24 cellular contexts compared by ENCODE assay signal in genomic region chr9:98962861-98963260, GRCh38. TPM values are rescaled to one million over a fixed set of nuclear protein-coding genes. Genes with fewer than 3 reads are reported as not detected.
DNase-seq lines count a peak whose midpoint lies in the region; TF ChIP-seq lines count a peak whose summit lies in the region.
"Had no signal": no experiment of that assay in that cellular context is flagged by ENCODE, and none has a peak within 500 bp of the region (broad histone marks: within the 10 kb centered on the region; RNA-seq: fewer than 3 reads in every experiment).

No MANE protein-coding gene starts in this region.

- TF ChIP-seq CTCF in AG10803 (conservative IDR thresholded peaks at IDR 0.05; ENCODE audit: low read length): no peak
- no peak for TF ChIP-seq CTCF in fibroblast of lung (conservative IDR thresholded peaks at IDR 0.05 in 1 of 2, IDR thresholded peaks at IDR 0.05 in 1 of 2; ENCODE audit: low read depth in 1 of 2, low read length in 2 of 2)
- TF ChIP-seq CTCF in mesothelial cell of epicardium (IDR thresholded peaks at IDR 0.05; ENCODE audit: unreplicated experiment): no peak

- H3K4me3 ChIP-seq in AG10803 (ENCODE audit: low read length) (no peak overlapping the region), NT2/D1 (ENCODE audit: insufficient read length, low read depth) (no peak overlapping the region), fibroblast of lung (replicated peaks in 1 of 4; ENCODE audit: control extremely low read depth in 1 of 4, insufficient read depth in 1 of 4, low read depth in 3 of 4, low read length in 4 of 4) (no peak overlapping the region), trophoblast cell (ENCODE audit: low read depth, low read length) (no peak overlapping the region)
- H3K4me3 ChIP-seq: A549, left lung, right lobe of liver, upper lobe of left lung had no signal

- H3K27ac Mint-ChIP-seq in mesothelial cell of epicardium: no peak overlapping the region
- H3K27ac Mint-ChIP-seq: activated naive CD4-positive, alpha-beta T cell treated with anti-CD3 and anti-CD28 coated beads, Interleukin-2, amount 10 ng/mL, durations not matched to agents 7 days and 5 days; stimulated activated naive CD8-positive, alpha-beta T cell treated with anti-CD3 and anti-CD28 coated beads, Interleukin-15, Interleukin-2, amounts not matched to agents 100 ng/mL and 50 ng/mL, for 24 hours had no signal

- H2AFZ ChIP-seq in fibroblast of lung (ENCODE audit: low read length) (no peak overlapping the region), trophoblast cell (ENCODE audit: insufficient read depth, low read length, poor library complexity) (no peak overlapping the region)

- no peaks in the 10 kb centered on the region for H3K4me1 ChIP-seq in NT2/D1 (ENCODE audit: insufficient read depth, insufficient read length)
- peaks cover 32% of the 10 kb centered on the region for H3K4me1 ChIP-seq in fibroblast of lung (ENCODE audit: control insufficient read depth, extremely low read depth, insufficient read depth, low read length)
- H3K4me1 ChIP-seq in trophoblast cell (ENCODE audit: control insufficient read depth in 1 of 2, insufficient read depth in 2 of 2, low read length in 2 of 2): peaks cover 0 to 2% of the 10 kb centered on the region in 2 experiments
- H3K4me1 ChIP-seq: A549, right lobe of liver had no signal

- WGBS in trophoblast cell (ENCODE audit: extremely low coverage, insufficient coverage, insufficient read length): no CpG with 5 or more reads among the region's 5 CpGs

- H3K36me3 ChIP-seq in NT2/D1 (ENCODE audit: insufficient read depth, insufficient read length, low read length) (no peaks in the 10 kb centered on the region), fibroblast of lung (ENCODE audit: control insufficient read depth, insufficient read depth, low read length) (no peaks in the 10 kb centered on the region), trophoblast cell (ENCODE audit: control insufficient read depth in 1 of 2, insufficient read depth in 2 of 2, low read length in 2 of 2) (no peaks in the 10 kb centered on the region)
- H3K36me3 ChIP-seq: left lung, right lobe of liver, upper lobe of left lung had no signal

- H3K9me3 ChIP-seq in NT2/D1 (ENCODE audit: insufficient read depth, low read length) (no peaks in the 10 kb centered on the region), fibroblast of lung (ENCODE audit: control insufficient read depth, insufficient read depth, low read depth, low read length) (no peaks in the 10 kb centered on the region), trophoblast cell (ENCODE audit: insufficient read depth, low read depth, low read length) (no peaks in the 10 kb centered on the region)
- H3K9me3 ChIP-seq: A549, left lung, right lobe of liver, upper lobe of left lung had no signal

- peaks cover 20% of the 10 kb centered on the region for H3K4me1 Mint-ChIP-seq in mesothelial cell of epicardium
- H3K4me1 Mint-ChIP-seq: activated naive CD4-positive, alpha-beta T cell treated with anti-CD3 and anti-CD28 coated beads, Interleukin-2, amount 10 ng/mL, durations not matched to agents 7 days and 5 days had no signal

- no peak overlapping the region for H4K91ac ChIP-seq in trophoblast cell (ENCODE audit: low read depth, low read length)

- H2BK5ac ChIP-seq in trophoblast cell (ENCODE audit: low read depth, low read length, poor library complexity): no peak overlapping the region

- no peak overlapping the region for H4K8ac ChIP-seq in trophoblast cell (ENCODE audit: low read depth, low read length)

- no peak overlapping the region for H3K18ac ChIP-seq in trophoblast cell (ENCODE audit: low read length)

- H4K12ac ChIP-seq in trophoblast cell (ENCODE audit: low read depth, low read length): no peak overlapping the region

- H2BK120ac ChIP-seq in trophoblast cell (ENCODE audit: insufficient read depth, low read length, poor library complexity): no peak overlapping the region

- no peak overlapping the region for H3K23ac ChIP-seq in trophoblast cell (ENCODE audit: low read length)

- no peaks in the 10 kb centered on the region for H3K27me3 ChIP-seq in NT2/D1 (ENCODE audit: insufficient read depth, insufficient read length)
- H3K27me3 ChIP-seq in fibroblast of lung (ENCODE audit: control insufficient read depth, insufficient read depth, low read length): no peaks in the 10 kb centered on the region
- H3K27me3 ChIP-seq in trophoblast cell (ENCODE audit: insufficient read depth, low read length): no peaks in the 10 kb centered on the region
- H3K27me3 ChIP-seq: left lung, right lobe of liver, upper lobe of left lung had no signal

- H2AK5ac ChIP-seq in trophoblast cell (ENCODE audit: low read length): no peak overlapping the region

- peaks cover under 1% of the 10 kb centered on the region for H3K9me3 Mint-ChIP-seq in mesothelial cell of epicardium
- H3K9me3 Mint-ChIP-seq: activated naive CD4-positive, alpha-beta T cell treated with anti-CD3 and anti-CD28 coated beads, Interleukin-2, amount 10 ng/mL, durations not matched to agents 7 days and 5 days; stimulated activated naive CD8-positive, alpha-beta T cell treated with anti-CD3 and anti-CD28 coated beads, Interleukin-15, Interleukin-2, amounts not matched to agents 100 ng/mL and 50 ng/mL, for 24 hours had no signal

- no peak overlapping the region for H3K4me3 Mint-ChIP-seq in mesothelial cell of epicardium
- H3K4me3 Mint-ChIP-seq: activated naive CD4-positive, alpha-beta T cell treated with anti-CD3 and anti-CD28 coated beads, Interleukin-2, amount 10 ng/mL, durations not matched to agents 7 days and 5 days; stimulated activated naive CD8-positive, alpha-beta T cell treated with anti-CD3 and anti-CD28 coated beads, Interleukin-15, Interleukin-2, amounts not matched to agents 100 ng/mL and 50 ng/mL, for 24 hours had no signal

- no peak overlapping the region for H3K14ac ChIP-seq in trophoblast cell (ENCODE audit: low read length)

- peak overlapping the region; percentile 29 for H3K4me2 ChIP-seq in fibroblast of lung (ENCODE audit: extremely low read depth, insufficient read depth, low read length)
- no peak overlapping the region for H3K4me2 ChIP-seq in trophoblast cell (ENCODE audit: low read length)
- H3K4me2 ChIP-seq: A549 had no signal

- H3K79me2 ChIP-seq in fibroblast of lung (ENCODE audit: control insufficient read depth, insufficient read depth, low read length) (no peaks in the 10 kb centered on the region), trophoblast cell (ENCODE audit: control insufficient read depth, insufficient read depth, low read length, poor library complexity) (no peaks in the 10 kb centered on the region)

- no peaks in the 10 kb centered on the region for H3K27me3 Mint-ChIP-seq in mesothelial cell of epicardium (ENCODE audit: low read depth)
- H3K27me3 Mint-ChIP-seq: stimulated activated naive CD8-positive, alpha-beta T cell treated with anti-CD3 and anti-CD28 coated beads, Interleukin-15, Interleukin-2, amounts not matched to agents 100 ng/mL and 50 ng/mL, for 24 hours had no signal

- DNase-seq in AG10803 (ENCODE audit: low read depth) (peak; percentile 69), NT2/D1 (ENCODE audit: low read depth, low spot score) (peak; percentile 71), fibroblast of lung (ENCODE audit: low read depth in 2 of 2) (peak in 1 of 2 donors; percentile 65), trophoblast cell (peak; percentile 54 to 88), medulla oblongata (ENCODE audit: extremely low spot score) (no peak), NCI-H187 treated with DMSO at 0.1 percent for 48 hours (lab: John Stamatoyannopoulos, UW) (no peak), mesothelial cell of epicardium (ENCODE audit: low spot score in 2 of 2, unreplicated experiment in 2 of 2) (no peak)
- DNase-seq in stimulated activated naive CD4-positive, alpha-beta T cell treated with Interleukin-2 at 50 U/mL for 16 hours (lab: John Stamatoyannopoulos, UW): no peak
- DNase-seq: activated CD4-positive, alpha-beta T cell treated with anti-CD3 and anti-CD28 coated beads, Interleukin-2, amount 50 U/mL, for 48 hours; activated naive CD4-positive, alpha-beta T cell treated with anti-CD3 and anti-CD28 coated beads, Interleukin-2, amount 10 ng/mL, durations not matched to agents 7 days and 5 days; activated T-cell treated with anti-CD3 and anti-CD28 coated beads for 4 hours; DMS 273 treated with DMSO at 0.1 percent for 48 hours; foreskin melanocyte; left lung; MM.1S; NCI-H774; occipital lobe; right lobe of liver; SHP77 treated with DMSO at 0.1 percent for 48 hours; stimulated activated CD4-positive, alpha-beta T cell treated with anti-CD3 and anti-CD28 coated beads, Interleukin-1b, Interleukin-23, amount 100 ng/mL, for 48 hours; upper lobe of left lung had no signal

- H3K9ac ChIP-seq in NT2/D1 (ENCODE audit: insufficient read length, low read depth): no peak overlapping the region
- H3K9ac ChIP-seq in fibroblast of lung (ENCODE audit: insufficient read depth, low read length): no peak overlapping the region
- H3K9ac ChIP-seq in trophoblast cell (ENCODE audit: low read length): no peak overlapping the region

- H3K27ac ChIP-seq in fibroblast of lung (ENCODE audit: insufficient read depth, low read length): no peak overlapping the region
- no peak overlapping the region for H3K27ac ChIP-seq in trophoblast cell (ENCODE audit: low read depth, low read length)
- H3K27ac ChIP-seq: A549, left lung, right lobe of liver, upper lobe of left lung, VCaP had no signal

- peaks cover 2% of the 10 kb centered on the region for H3K36me3 Mint-ChIP-seq in mesothelial cell of epicardium
- H3K36me3 Mint-ChIP-seq: activated naive CD4-positive, alpha-beta T cell treated with anti-CD3 and anti-CD28 coated beads, Interleukin-2, amount 10 ng/mL, durations not matched to agents 7 days and 5 days had no signal

- H2BK12ac ChIP-seq in trophoblast cell (ENCODE audit: low read length): no peak overlapping the region

- no peak overlapping the region for H3K4ac ChIP-seq in trophoblast cell (ENCODE audit: low read depth, low read length)

- H3K79me1 ChIP-seq in trophoblast cell (ENCODE audit: low read length): no peaks in the 10 kb centered on the region

- no peaks in the 10 kb centered on the region for H4K20me1 ChIP-seq in fibroblast of lung (ENCODE audit: control insufficient read depth, extremely low read depth, insufficient read depth, low read length)

RNA-seq across cellular contexts. Expression of gene COL15A1, which starts 19.2 kb away (rescaled TPM):
- total RNA-seq in fibroblast of lung (41.0 and 43.9 TPM in 2 replicates), mesothelial cell of epicardium (42.4 to 51.0 TPM (median 50.1 TPM) in 3 replicates)
- polyA plus RNA-seq in fibroblast of lung: 13.3 and 15.9 TPM in 2 replicates
- 13.1 and 15.3 TPM in 2 replicates for polyA plus RNA-seq in fibroblast of lung (2012)
- polyA minus RNA-seq in fibroblast of lung (ENCODE audit: low replicate concordance): 12.2 and 12.6 TPM in 2 replicates
- polyA plus RNA-seq in trophoblast cell (2013): 0.51 and 0.57 TPM in 2 replicates

Comparison
In these comparisons a context has a peak if more than half of its experiments do, and no peak if none do; other contexts are left out.
1. DNase-seq: peak in AG10803 (single experiment), NT2/D1 (single experiment) and trophoblast cell (2 of 2); none in medulla oblongata (single experiment), NCI-H187 treated with DMSO at 0.1 percent for 48 hours (single experiment), stimulated activated naive CD4-positive, alpha-beta T cell treated with Interleukin-2 at 50 U/mL for 16 hours (single experiment) and mesothelial cell of epicardium (0 of 2).